In genomic region chr1:21216835-21217811, GRCh38 we compare ENCODE assay signal across 1 cellular context.
TF ChIP-seq lines count a peak whose summit lies in the region.

No MANE protein-coding gene starts in this region.

TF ChIP-seq in K562, 482 proteins besides CTCF, POLR2A, EP300 and RAD21 (continued from another document and continues in another):
- peak; percentile 38 for TF ChIP-seq CTCFL (IDR thresholded peaks at IDR 0.05; ENCODE audit: borderline replicate concordance, insufficient read depth, low read depth, low read length, poor library complexity, severe bottlenecking)
- no peak for TF ChIP-seq JUNB (CRISPR knock-in tag; conservative IDR thresholded peaks at IDR 0.05)
- TF ChIP-seq ZNF668 (CRISPR knock-in tag; IDR thresholded peaks at IDR 0.05) = no peak
- no peak for TF ChIP-seq ZSCAN32 (CRISPR knock-in tag; IDR thresholded peaks at IDR 0.05)
- TF ChIP-seq HCFC1 (IDR thresholded peaks at IDR 0.05; ENCODE audit: low read depth, low read length) = no peak
- peak; percentile 67 for TF ChIP-seq POLR2G (IDR thresholded peaks at IDR 0.05; ENCODE audit: low read depth, low read length)
- TF ChIP-seq ZNF384 (IDR thresholded peaks at IDR 0.05; ENCODE audit: low read depth, low read length) = no peak
- TF ChIP-seq FOXJ3 (CRISPR knock-in tag; IDR thresholded peaks at IDR 0.05) = no peak
- TF ChIP-seq KLF1 (tag; IDR thresholded peaks at IDR 0.05) = no peak
- TF ChIP-seq KAT8 (IDR thresholded peaks at IDR 0.05; ENCODE audit: low read depth) = no peak
- TF ChIP-seq RUNX1 (IDR thresholded peaks at IDR 0.05; ENCODE audit: low read depth) = no peak
- peak; percentile 53; the same call in 1 of the 2 replicates for TF ChIP-seq RB1 (IDR thresholded peaks at IDR 0.05; ENCODE audit: low read depth)
- TF ChIP-seq JUND (IDR thresholded peaks at IDR 0.05; ENCODE audit: borderline replicate concordance, low read depth, low read length) = 0 out of 2 replicates have a peak, but pooled peaks have one; percentile 11
- no peak; the same call in 2 of the 3 replicates for TF ChIP-seq JUND (tag; IDR thresholded peaks at IDR 0.05; ENCODE audit: borderline replicate concordance, low read depth, low read length)
- peak; percentile 4; the same call in 1 of the 2 replicates for TF ChIP-seq SP1 (CRISPR knock-in tag; IDR thresholded peaks at IDR 0.05)
- TF ChIP-seq ATF7 (IDR thresholded peaks at IDR 0.05) = 0 out of 2 replicates have a peak, but pooled peaks have one; percentile 19
- no peak for TF ChIP-seq VEZF1 (CRISPR knock-in tag; IDR thresholded peaks at IDR 0.05)
- TF ChIP-seq ZNF280B (CRISPR knock-in tag; IDR thresholded peaks at IDR 0.05) = no peak
- no peak for TF ChIP-seq HDGF (IDR thresholded peaks at IDR 0.05)
- TF ChIP-seq OTX1 (CRISPR knock-in tag; IDR thresholded peaks at IDR 0.05) = 0 out of 2 replicates have a peak, but pooled peaks have one; percentile 24
- TF ChIP-seq IRF2 (CRISPR knock-in tag; IDR thresholded peaks at IDR 0.05) = no peak
- TF ChIP-seq ZNF584 (CRISPR knock-in tag; IDR thresholded peaks at IDR 0.05; ENCODE audit: low read depth) = no peak
- 0 out of 4 replicates have a peak, but pooled peaks of 1 of the 2 experiments have one; percentile 38 for TF ChIP-seq MAZ (CRISPR knock-in tag; conservative IDR thresholded peaks at IDR 0.05 in 1 of 2, IDR thresholded peaks at IDR 0.05 in 1 of 2)
- no peak for TF ChIP-seq ZBTB11 (CRISPR knock-in tag; IDR thresholded peaks at IDR 0.05)
- no peak for TF ChIP-seq PHTF2 (CRISPR knock-in tag; IDR thresholded peaks at IDR 0.05)
- no peak for TF ChIP-seq ZNF263 (CRISPR knock-in tag; IDR thresholded peaks at IDR 0.05; ENCODE audit: borderline replicate concordance)
- no peak for TF ChIP-seq CXXC5 (CRISPR knock-in tag; IDR thresholded peaks at IDR 0.05)
- TF ChIP-seq ZNF3 (CRISPR knock-in tag; IDR thresholded peaks at IDR 0.05) = no peak
- no peak for TF ChIP-seq EGR1 (conservative IDR thresholded peaks at IDR 0.05)
- peak; percentile 53; the same call in 1 of the 2 replicates for TF ChIP-seq STAG1 (CRISPR knock-in tag; IDR thresholded peaks at IDR 0.05; ENCODE audit: borderline replicate concordance)
- TF ChIP-seq ZBTB43 (CRISPR knock-in tag; IDR thresholded peaks at IDR 0.05) = no peak
- TF ChIP-seq NRF1 (conservative IDR thresholded peaks at IDR 0.05 in 1 of 2, IDR thresholded peaks at IDR 0.05 in 1 of 2) = no peak
- TF ChIP-seq ZNF253 (CRISPR knock-in tag; conservative IDR thresholded peaks at IDR 0.05) = no peak
- TF ChIP-seq GATAD2B (IDR thresholded peaks at IDR 0.05; ENCODE audit: borderline replicate concordance) = no peak
- TF ChIP-seq TEAD4 (IDR thresholded peaks at IDR 0.05; ENCODE audit: low read length) = peak; percentile 17; the same call in 1 of the 2 replicates
- TF ChIP-seq TEAD4 (CRISPR knock-in tag; IDR thresholded peaks at IDR 0.05; ENCODE audit: borderline replicate concordance) = no peak
- no peak for TF ChIP-seq ZNF324 (CRISPR knock-in tag; IDR thresholded peaks at IDR 0.05)
- TF ChIP-seq THAP12 (CRISPR knock-in tag; IDR thresholded peaks at IDR 0.05) = no peak
- TF ChIP-seq ARID2 (IDR thresholded peaks at IDR 0.05) = no peak
- no peak for TF ChIP-seq KDM2B (CRISPR knock-in tag; IDR thresholded peaks at IDR 0.05)
- TF ChIP-seq IFI16 (CRISPR knock-in tag; IDR thresholded peaks at IDR 0.05) = no peak
- TF ChIP-seq L3MBTL2 (IDR thresholded peaks at IDR 0.05) = no peak
- no peak for TF ChIP-seq ZBTB12 (CRISPR knock-in tag; IDR thresholded peaks at IDR 0.05)
- TF ChIP-seq GATAD2A (IDR thresholded peaks at IDR 0.05) = no peak
- TF ChIP-seq NR2C2 (CRISPR knock-in tag; IDR thresholded peaks at IDR 0.05) = no peak
- TF ChIP-seq NR2C2 (tag; IDR thresholded peaks at IDR 0.05) = no peak
- TF ChIP-seq ZEB2 (IDR thresholded peaks at IDR 0.05) = peak; percentile 30; the same call in 1 of the 2 replicates
- no peak for TF ChIP-seq NR4A1 (CRISPR knock-in tag; IDR thresholded peaks at IDR 0.05)
- no peak for TF ChIP-seq NR4A1 (tag; IDR thresholded peaks at IDR 0.05)
- 0 out of 2 replicates have a peak, but pooled peaks have one; percentile 34 for TF ChIP-seq ZBTB1 (CRISPR knock-in tag; IDR thresholded peaks at IDR 0.05; ENCODE audit: borderline replicate concordance, low read depth)
- no peak for TF ChIP-seq PYGO2 (tag; IDR thresholded peaks at IDR 0.05)
- TF ChIP-seq ZNF408 (CRISPR knock-in tag; IDR thresholded peaks at IDR 0.05; ENCODE audit: low read depth) = no peak
- TF ChIP-seq ZBTB9 (CRISPR knock-in tag; IDR thresholded peaks at IDR 0.05) = no peak
- TF ChIP-seq CREM (IDR thresholded peaks at IDR 0.05; ENCODE audit: low read depth) = 0 out of 2 replicates have a peak, but pooled peaks have one; percentile 23
- no peak for TF ChIP-seq MECOM (CRISPR knock-in tag; IDR thresholded peaks at IDR 0.05)
- TF ChIP-seq KLF16 (IDR thresholded peaks at IDR 0.05) = peak; percentile 46; the same call in 1 of the 2 replicates
- TF ChIP-seq HMG20A (CRISPR knock-in tag; conservative IDR thresholded peaks at IDR 0.05) = no peak
- TF ChIP-seq CEBPB (tag; IDR thresholded peaks at IDR 0.05) = no peak
- TF ChIP-seq CBX8 (IDR thresholded peaks at IDR 0.05; ENCODE audit: borderline replicate concordance, extremely low read depth, low read depth, low read length, poor library complexity, severe bottlenecking) = no peak
- no peak for TF ChIP-seq ZNF311 (CRISPR knock-in tag; IDR thresholded peaks at IDR 0.05)
- no peak for TF ChIP-seq ZNF79 (CRISPR knock-in tag; IDR thresholded peaks at IDR 0.05; ENCODE audit: low read depth)
- no peak for TF ChIP-seq PCBP2 (IDR thresholded peaks at IDR 0.05; ENCODE audit: low read depth, low read length, poor library complexity, severe bottlenecking)
- no peak for TF ChIP-seq MAFF (IDR thresholded peaks at IDR 0.05; ENCODE audit: low read length)
- TF ChIP-seq LEF1 (IDR thresholded peaks at IDR 0.05) = no peak
- TF ChIP-seq SIRT6 (IDR thresholded peaks at IDR 0.05; ENCODE audit: low read depth, low read length) = no peak
- no peak for TF ChIP-seq ZNF76 (CRISPR knock-in tag; IDR thresholded peaks at IDR 0.05; ENCODE audit: borderline replicate concordance)
- TF ChIP-seq PURB (CRISPR knock-in tag; IDR thresholded peaks at IDR 0.05; ENCODE audit: low read depth) = no peak
